1 cellular context compared by ENCODE assay signal in genomic region chr11:67320011-67320410, GRCh38.
TF ChIP-seq lines count a peak whose summit lies in the region.

No MANE protein-coding gene starts in this region.

TF ChIP-seq in IMR-90, 13 proteins besides CTCF, POLR2A, EP300 and RAD21:
- TF ChIP-seq RFX5 (IDR thresholded peaks at IDR 0.05; ENCODE audit: low read depth, low read length) (no peak), MXI1 (IDR thresholded peaks at IDR 0.05; ENCODE audit: borderline replicate concordance, low read depth, low read length) (no peak), MAFK (IDR thresholded peaks at IDR 0.05; ENCODE audit: low read depth, low read length) (no peak), MAZ (IDR thresholded peaks at IDR 0.05; ENCODE audit: borderline replicate concordance, low read depth, low read length) (no peak), RCOR1 (IDR thresholded peaks at IDR 0.05; ENCODE audit: insufficient replicate concordance, low read length) (no peak), USF2 (IDR thresholded peaks at IDR 0.05; ENCODE audit: low read depth, low read length) (no peak), NFE2L2 (IDR thresholded peaks at IDR 0.05; ENCODE audit: low read depth, low read length) (no peak), CEBPB (IDR thresholded peaks at IDR 0.05; ENCODE audit: low read depth, low read length) (no peak), ELK1 (IDR thresholded peaks at IDR 0.05; ENCODE audit: borderline replicate concordance, low read depth, low read length) (no peak), CHD1 (IDR thresholded peaks at IDR 0.05; ENCODE audit: low read depth, low read length) (no peak), BHLHE40 (IDR thresholded peaks at IDR 0.05; ENCODE audit: low read depth, low read length) (no peak), SMC3 (IDR thresholded peaks at IDR 0.05; ENCODE audit: low read depth, low read length) (no peak), FOS (IDR thresholded peaks at IDR 0.05; ENCODE audit: low read depth, low read length) (no peak)
